8 cellular contexts compared by ENCODE assay signal in the genomic region with DNA sequence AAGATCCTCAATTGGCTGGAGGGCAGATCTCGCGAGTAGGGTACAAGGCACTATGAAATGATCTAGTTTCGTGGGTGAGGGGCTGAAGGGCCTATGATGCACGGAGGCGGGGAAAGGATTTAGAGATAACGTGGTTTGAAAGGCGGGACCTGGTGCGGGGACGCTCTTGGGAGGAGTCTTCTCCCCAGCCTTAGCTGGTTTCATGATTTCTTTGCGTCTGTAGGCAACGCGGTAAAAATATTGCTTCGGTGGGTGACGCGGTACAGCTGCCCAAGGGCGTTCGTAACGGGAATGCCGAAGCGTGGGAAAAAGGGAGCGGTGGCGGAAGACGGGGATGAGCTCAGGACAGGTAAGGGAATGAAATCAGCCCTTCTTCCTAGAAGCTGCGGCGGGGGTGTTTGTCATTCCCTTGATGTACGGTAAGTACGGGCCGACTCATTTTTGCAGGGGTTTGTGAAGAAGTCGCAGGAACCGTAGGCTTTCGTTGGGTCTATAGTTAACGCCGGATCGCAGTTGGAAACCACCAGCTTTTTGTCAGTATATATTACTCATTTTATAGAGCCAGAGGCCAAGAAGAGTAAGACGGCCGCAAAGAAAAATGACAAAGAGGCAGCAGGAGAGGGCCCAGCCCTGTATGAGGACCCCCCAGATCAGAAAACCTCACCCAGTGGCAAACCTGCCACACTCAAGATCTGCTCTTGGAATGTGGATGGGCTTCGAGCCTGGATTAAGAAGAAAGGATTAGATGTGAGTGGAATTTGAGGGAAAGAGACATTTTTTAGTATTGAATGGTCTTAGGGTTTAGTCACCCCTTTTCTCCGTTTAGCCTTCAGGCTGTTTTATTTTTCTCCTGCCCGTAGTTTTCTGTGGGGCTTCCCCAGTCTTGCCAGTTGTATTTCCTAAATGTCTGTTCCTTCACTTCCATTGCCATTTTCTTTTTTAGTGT. TPM values are rescaled to one million over a fixed set of nuclear protein-coding genes. Genes with fewer than 3 reads are reported as not detected.
DNase-seq lines count a peak whose midpoint lies in the region; ATAC-seq and TF ChIP-seq lines count a peak whose summit lies in the region.

No MANE protein-coding gene starts in this region.

- H3K4me2 ChIP-seq in BLaER1 treated with 17β-estradiol and CSF1 and Interleukin-3, amounts not matched to agents 10 nM and 100 nM, result peak overlapping the region; percentile 91 to 98 (median 94)

- peak; percentile 92 for DNase-seq in NCI-H510A treated with DMSO at 0.1 percent for 48 hours (lab: John Stamatoyannopoulos, UW)
- peak in 1 of 2 donors; percentile 55 for DNase-seq in breast epithelium (ENCODE audit: low spot score in 2 of 2)
- DNase-seq in left lung, result no peak
- peak in 1 of 2 donors; percentile 48 for DNase-seq in tibial nerve (ENCODE audit: low spot score in 2 of 2)
- no peak for DNase-seq in Ammon's horn (ENCODE audit: low spot score)

- WGBS in tibial nerve, 2 donors, result 1% methylated on average over 39 of the region's 39 CpGs

- H3K9ac ChIP-seq in BLaER1 treated with 17β-estradiol and CSF1 and Interleukin-3, amounts not matched to agents 10 nM and 100 nM, result peak overlapping the region; percentile 91 to 98 (median 93)

- TF ChIP-seq POLR2A in breast epithelium (IDR thresholded peaks at IDR 0.05), result no peak
- TF ChIP-seq POLR2A in tibial nerve (IDR thresholded peaks at IDR 0.05), result no peak

- H3K4me1 ChIP-seq in BLaER1 treated with 17β-estradiol and CSF1 and Interleukin-3, amounts not matched to agents 10 nM and 100 nM, result peaks cover 56 to 68% (median 62%) of the 10 kb centered on the region in 10 experiments
- peaks cover 0 to 11% of the 10 kb centered on the region in 2 donors for H3K4me1 ChIP-seq in breast epithelium
- H3K4me1 ChIP-seq in left lung, result peaks cover 28 to 62% of the 10 kb centered on the region in 2 donors
- H3K4me1 ChIP-seq in tibial nerve, result peaks cover 3 to 60% (median 29%) of the 10 kb centered on the region in 4 donors

- peak overlapping the region; percentile 76 to 99 (median 84) for H3K4me3 ChIP-seq in BLaER1 treated with 17β-estradiol and CSF1 and Interleukin-3, amounts not matched to agents 10 nM and 100 nM
- peak overlapping the region; percentile 60 to 85 (median 76) for H3K4me3 ChIP-seq in breast epithelium
- peak overlapping the region; percentile 56 to 93 for H3K4me3 ChIP-seq in left lung
- peak overlapping the region; percentile 60 to 98 (median 94) for H3K4me3 ChIP-seq in tibial nerve

- peak overlapping the region; percentile 90 to 97 (median 95) for H3K27ac ChIP-seq in BLaER1 treated with 17β-estradiol and CSF1 and Interleukin-3, amounts not matched to agents 10 nM and 100 nM
- H3K27ac ChIP-seq in breast epithelium, result peak overlapping the region; percentile 94 to 95
- peak overlapping the region; percentile 90 to 96 for H3K27ac ChIP-seq in left lung
- H3K27ac ChIP-seq in tibial nerve, result peak overlapping the region; percentile 87 to 95 (median 91)

- no peak for TF ChIP-seq EP300 in tibial nerve (IDR thresholded peaks at IDR 0.05)

- intact Hi-C loops in breast epithelium (cut with DNase I; ENCODE audit: low total_unique reads), result loop anchor here (10.0 kb wide), 1 partner anchor 149 kb away; no protein-coding TSS in a partner anchor
- intact Hi-C loops in left lung (cut with DNase I), result no loop called here

- TF ChIP-seq CTCF in breast epithelium (IDR thresholded peaks at IDR 0.05) (no peak), left lung (IDR thresholded peaks at IDR 0.05) (no peak), tibial nerve (IDR thresholded peaks at IDR 0.05) (no peak)

- peak; percentile 29 for ATAC-seq in GM18508 (IDR thresholded peaks at IDR 0.05; ENCODE audit: insufficient read depth, unreplicated experiment)
- peak; percentile 47 for ATAC-seq in HG02970 (IDR thresholded peaks at IDR 0.05; ENCODE audit: low FRiP score, unreplicated experiment)
- peak; percentile 69 for ATAC-seq in left lung

- H3K36me3 ChIP-seq in BLaER1 treated with 17β-estradiol and CSF1 and Interleukin-3, amounts not matched to agents 10 nM and 100 nM, result peaks cover 61 to 75% (median 68%) of the 10 kb centered on the region in 11 experiments
- peaks cover 22% of the 10 kb centered on the region for H3K36me3 ChIP-seq in breast epithelium
- peaks cover 0 to 55% of the 10 kb centered on the region in 2 donors for H3K36me3 ChIP-seq in left lung
- H3K36me3 ChIP-seq in tibial nerve, result peaks cover 4 to 53% (median 22%) of the 10 kb centered on the region in 3 donors

- H3K27me3 ChIP-seq in BLaER1 treated with 17β-estradiol and CSF1 and Interleukin-3, amounts not matched to agents 10 nM and 100 nM, result no peaks in the 10 kb centered on the region
- H3K27me3 ChIP-seq in breast epithelium (no peaks in the 10 kb centered on the region), left lung (no peaks in the 10 kb centered on the region), tibial nerve (no peaks in the 10 kb centered on the region)

- H3K9me3 ChIP-seq in BLaER1 treated with 17β-estradiol and CSF1 and Interleukin-3, amounts not matched to agents 10 nM and 100 nM (replicated peaks in 1 of 11), result no peaks in the 10 kb centered on the region
- H3K9me3 ChIP-seq in breast epithelium, result no peaks in the 10 kb centered on the region
- no peaks in the 10 kb centered on the region for H3K9me3 ChIP-seq in left lung
- H3K9me3 ChIP-seq in tibial nerve, result no peaks in the 10 kb centered on the region

- H4K20me1 ChIP-seq in BLaER1 treated with 17β-estradiol and CSF1 and Interleukin-3, amounts not matched to agents 10 nM and 100 nM, result peaks cover 0 to 49% (median 26%) of the 10 kb centered on the region in 11 experiments; a peak in 15 of 22 replicates

RNA-seq across cellular contexts. Expression of gene APEX1, which starts 0.6 kb away (rescaled TPM):
- 100 to 1,000 TPM; 129 to 165 (median 150) TPM for total RNA-seq in breast epithelium
- total RNA-seq in left lung, result 100 to 1,000 TPM; 115 to 138 TPM
- 100 to 1,000 TPM; 125 to 134 (median 131) TPM for total RNA-seq in tibial nerve

RNA-seq across cellular contexts. Expression of gene OSGEP, which starts 1.0 kb away (rescaled TPM):
- total RNA-seq in breast epithelium (10 to 100 TPM; 38.1 to 66.9 (median 57.5) TPM), left lung (10 to 100 TPM; 29.0 to 37.9 TPM), tibial nerve (100 to 1,000 TPM in 1 of 4 donors, 10 to 100 TPM in 3; 58.4 to 115 (median 70.6) TPM)

RNA-seq across cellular contexts. Expression of gene PIP4P1, which starts 5.6 kb away (rescaled TPM):
- total RNA-seq in breast epithelium (10 to 100 TPM; 23.6 to 34.1 (median 29.9) TPM), left lung (10 to 100 TPM; 24.9 to 40.3 TPM), tibial nerve (10 to 100 TPM; 11.8 to 29.7 (median 23.9) TPM)

RNA-seq across cellular contexts. Expression of gene PNP, which starts 13.6 kb away (rescaled TPM):
- 10 to 100 TPM; 26.4 to 60.0 (median 38.8) TPM for total RNA-seq in breast epithelium
- total RNA-seq in left lung, result 10 to 100 TPM; 37.6 to 84.8 TPM
- total RNA-seq in tibial nerve, result 10 to 100 TPM; 17.0 to 37.5 (median 27.6) TPM

RNA-seq across cellular contexts. Expression of gene KLHL33, which starts 19.7 kb away (rescaled TPM):
- total RNA-seq in breast epithelium (under 1 TPM; 0.29 to 0.64 (median 0.33) TPM), left lung (under 1 TPM; 0.20 to 0.31 TPM), tibial nerve (1 to 10 TPM; 1.2 to 4.5 (median 1.8) TPM)
